Comparison of ENCODE assay signal across 7 cellular contexts in the genomic region with DNA sequence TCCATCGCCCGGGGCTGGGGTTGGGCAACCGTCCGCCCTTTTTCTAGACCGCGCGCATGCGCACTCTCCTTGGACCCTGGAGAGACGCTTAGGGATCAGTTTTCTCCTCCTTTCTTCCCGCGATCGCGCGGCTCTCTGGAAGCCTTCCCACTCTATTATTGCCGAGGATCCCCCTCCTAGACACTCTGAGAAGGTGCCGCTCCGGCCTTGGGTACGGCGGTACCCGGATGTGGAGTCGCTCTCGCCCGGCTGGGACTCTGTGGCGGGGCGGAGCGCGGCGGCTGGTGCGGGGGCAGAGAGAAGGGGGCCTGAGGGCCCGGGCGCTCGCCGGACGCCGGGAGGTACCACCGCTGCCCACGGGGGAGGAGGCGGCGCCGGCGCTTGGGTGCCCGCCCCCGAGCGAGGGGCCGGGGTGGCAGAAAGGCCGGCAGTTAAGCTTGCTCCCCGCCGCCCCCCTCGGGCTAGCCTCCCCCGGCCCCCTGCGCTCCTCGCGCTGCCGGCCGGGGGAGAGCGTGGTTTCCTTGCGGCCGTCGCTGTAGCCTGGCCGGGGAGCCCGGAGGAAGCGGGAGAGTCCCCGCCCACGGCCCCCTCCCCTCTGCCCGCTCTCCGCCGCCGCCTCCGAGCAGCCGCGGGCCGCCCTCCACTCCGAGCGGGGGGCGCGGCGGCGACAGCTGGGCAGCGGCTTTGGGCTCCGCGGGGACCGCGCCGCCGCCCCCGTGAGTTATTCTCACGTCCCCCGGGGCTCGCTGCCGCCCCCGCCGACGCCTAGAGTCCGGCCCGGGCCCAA. TPM values are rescaled to one million over a fixed set of nuclear protein-coding genes. Genes with fewer than 3 reads are reported as not detected.
DNase-seq lines count a peak whose midpoint lies in the region; ATAC-seq and TF ChIP-seq lines count a peak whose summit lies in the region.

A gene (plus strand): TSS at position 69 of the 787 bp plus-strand sequence. CDS start 792 bp downstream, outside the sequence.

- no peaks in the 10 kb centered on the region for H3K36me3 ChIP-seq in breast epithelium

- H3K9me3 ChIP-seq in breast epithelium (no peaks in the 10 kb centered on the region), iPS-18c (ENCODE audit: control insufficient read depth, insufficient read depth, low read length) (no peaks in the 10 kb centered on the region)

- intact Hi-C loops in T-helper 2 cell treated with Interferon-gamma antibody and Interleukin-4, amounts not matched to agents 100 ng/mL and 5 ng/mL, for 36 hours (cut with micrococcal nuclease) = loop anchor here (1.0 to 10.0 kb wide), 8 partner anchors 37 to 1844 kb away; a partner anchor contains a TSS
- intact Hi-C loops in breast epithelium (cut with DNase I; ENCODE audit: low total_unique reads) = no loop called here

- ATAC-seq in GM18498 (IDR thresholded peaks at IDR 0.05; ENCODE audit: unreplicated experiment) = peak; percentile 70

- no peaks in the 10 kb centered on the region for H3K4me1 ChIP-seq in breast epithelium

- H3K27me3 ChIP-seq in breast epithelium = no peaks in the 10 kb centered on the region

- DNase-seq in HFF-Myc (ENCODE audit: extremely low read depth, low read depth) = peak; percentile 89
- peak; percentile 99 for DNase-seq in NCI-H1092 treated with DMSO at 0.1 percent for 48 hours (lab: John Stamatoyannopoulos, UW)
- DNase-seq in breast epithelium (ENCODE audit: low spot score in 2 of 2) = no peak

- peak within 1 kb of the TSS; percentile 98 to 99 for H3K27ac ChIP-seq in breast epithelium
- peak within 1 kb of the TSS; percentile 90 to 99 (median 98) for H3K27ac ChIP-seq in skin epidermis

- H3K4me3 ChIP-seq in HFF-Myc (replicated peaks; ENCODE audit: low read depth, low read length) = peak within 1 kb of the TSS; percentile 69
- H3K4me3 ChIP-seq in breast epithelium = peak within 1 kb of the TSS; percentile 84 to 97 (median 94)
- H3K4me3 ChIP-seq in iPS-18c (ENCODE audit: insufficient read depth, low read depth, low read length) = peak within 1 kb of the TSS; percentile 95
- peak within 1 kb of the TSS; percentile 80 to 99 (median 94) for H3K4me3 ChIP-seq in skin epidermis

- TF ChIP-seq CTCF in HFF-Myc (IDR thresholded peaks at IDR 0.05; ENCODE audit: low read depth, low read length, missing control alignments) (no peak), breast epithelium (IDR thresholded peaks at IDR 0.05) (no peak)

- TF ChIP-seq POLR2A in breast epithelium (IDR thresholded peaks at IDR 0.05) = peak; percentile 66

RNA-seq across cellular contexts. Expression of the gene that starts here (rescaled TPM):
- 37.0 and 37.9 TPM in 2 replicates for total RNA-seq in T-helper 2 cell treated with Interferon-gamma antibody and Interleukin-4, amounts not matched to agents 100 ng/mL and 5 ng/mL, for 36 hours
- total RNA-seq in breast epithelium = 10 to 100 TPM; 35.0 to 55.2 (median 37.7) TPM

Comparison
In these comparisons a context has a peak if more than half of its experiments do, and no peak if none do; other contexts are left out.
1. DNase-seq: peak in HFF-Myc (single experiment) and NCI-H1092 treated with DMSO at 0.1 percent for 48 hours (single experiment); none in breast epithelium (0 of 2).
2. Peak in every context shown above with its lines, with median percentiles within 50 percentile points of each other: H3K4me3 ChIP-seq.